8 cellular contexts compared by ENCODE assay signal in the genomic region with DNA sequence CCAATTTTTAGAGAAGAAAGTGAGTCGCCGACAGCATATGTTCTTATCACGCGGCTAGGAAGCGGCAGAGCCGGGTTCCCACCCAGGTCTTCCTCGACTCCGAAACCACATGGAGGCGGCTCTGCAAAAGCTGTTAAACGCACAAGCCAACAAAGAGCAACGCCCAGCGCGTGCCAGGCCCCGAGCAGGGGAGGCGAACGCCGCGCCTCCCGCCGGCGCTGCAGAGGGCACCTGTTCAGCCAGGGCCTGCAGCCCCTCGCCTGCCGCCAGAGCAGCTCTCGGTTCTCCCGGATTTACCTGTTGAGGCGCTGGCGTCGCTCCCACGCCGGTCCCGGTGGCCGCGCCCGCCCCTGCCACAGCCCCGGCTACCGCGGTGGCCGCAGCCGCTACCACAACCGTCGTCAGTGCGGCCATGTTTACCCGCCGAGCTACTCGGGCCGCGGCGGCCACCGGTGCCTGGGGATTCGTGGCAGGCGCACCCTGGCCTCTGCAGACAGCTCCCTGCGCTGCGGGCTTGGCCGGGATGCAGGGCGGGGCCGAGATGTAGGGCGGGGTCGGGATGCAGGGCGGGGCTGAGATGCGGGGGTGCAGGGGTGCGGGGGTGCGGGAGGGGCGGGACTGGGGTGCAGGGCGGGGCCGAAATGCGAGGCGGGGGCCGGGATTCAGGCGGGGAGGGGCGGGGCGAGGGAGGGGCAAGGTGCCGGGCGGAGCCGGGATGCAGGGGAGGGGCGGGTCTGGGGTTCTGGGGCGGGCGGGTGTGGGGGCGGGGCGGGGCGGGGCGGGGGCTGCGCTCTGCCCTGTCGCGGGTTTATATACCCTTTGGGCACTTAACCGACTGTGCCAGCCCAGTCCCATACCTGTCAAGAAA. TPM values are rescaled to one million over a fixed set of nuclear protein-coding genes. Genes with fewer than 3 reads are reported as not detected.
DNase-seq lines count a peak whose midpoint lies in the region; ATAC-seq and TF ChIP-seq lines count a peak whose summit lies in the region.

A gene with protein sequence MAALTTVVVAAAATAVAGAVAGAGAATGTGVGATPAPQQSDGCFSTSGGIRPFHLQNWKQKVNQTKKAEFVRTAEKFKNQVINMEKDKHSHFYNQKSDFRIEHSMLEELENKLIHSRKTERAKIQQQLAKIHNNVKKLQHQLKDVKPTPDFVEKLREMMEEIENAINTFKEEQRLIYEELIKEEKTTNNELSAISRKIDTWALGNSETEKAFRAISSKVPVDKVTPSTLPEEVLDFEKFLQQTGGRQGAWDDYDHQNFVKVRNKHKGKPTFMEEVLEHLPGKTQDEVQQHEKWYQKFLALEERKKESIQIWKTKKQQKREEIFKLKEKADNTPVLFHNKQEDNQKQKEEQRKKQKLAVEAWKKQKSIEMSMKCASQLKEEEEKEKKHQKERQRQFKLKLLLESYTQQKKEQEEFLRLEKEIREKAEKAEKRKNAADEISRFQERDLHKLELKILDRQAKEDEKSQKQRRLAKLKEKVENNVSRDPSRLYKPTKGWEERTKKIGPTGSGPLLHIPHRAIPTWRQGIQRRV (minus strand): TSS at position 525 of the 868 bp plus-strand sequence. CDS start 111 bp downstream, at position 414.

- peak in 1 of 2 donors; percentile 68 for TF ChIP-seq POLR2A in heart left ventricle (IDR thresholded peaks at IDR 0.05)

- peaks cover 0 to 18% (median 0%) of the 10 kb centered on the region in 12 donors for H3K9me3 ChIP-seq in heart left ventricle

- intact Hi-C loops in heart left ventricle (cut with DNase I) (loop anchor here in 1 of 10 donors (10.0 kb wide), 1 partner anchor 788 kb away; the partner anchor contains the start of gene COMMD10), posterior cingulate gyrus (cut with DNase I) (no loop called here)

- H3K27ac Mint-ChIP-seq in activated naive CD8-positive, alpha-beta T cell treated with anti-CD3 and anti-CD28 coated beads for 36 hours, result peak within 1 kb of the TSS; percentile 61
- H3K27ac Mint-ChIP-seq in type B pancreatic cell, result peak within 1 kb of the TSS; percentile 85

- H3K27me3 Mint-ChIP-seq in activated naive CD8-positive, alpha-beta T cell treated with anti-CD3 and anti-CD28 coated beads for 36 hours, result peaks cover 13% of the 10 kb centered on the region
- peaks cover 8% of the 10 kb centered on the region for H3K27me3 Mint-ChIP-seq in type B pancreatic cell

- H3K9me3 Mint-ChIP-seq in activated naive CD8-positive, alpha-beta T cell treated with anti-CD3 and anti-CD28 coated beads for 36 hours, result peaks cover 8% of the 10 kb centered on the region
- peaks cover 7% of the 10 kb centered on the region for H3K9me3 Mint-ChIP-seq in type B pancreatic cell

- H3K36me3 ChIP-seq in heart left ventricle, result no peaks in the 10 kb centered on the region

- peaks cover 7% of the 10 kb centered on the region for H3K4me1 Mint-ChIP-seq in activated naive CD8-positive, alpha-beta T cell treated with anti-CD3 and anti-CD28 coated beads for 36 hours
- no peaks in the 10 kb centered on the region for H3K4me1 Mint-ChIP-seq in type B pancreatic cell (ENCODE audit: unreplicated experiment)

- H3K4me3 Mint-ChIP-seq in activated naive CD8-positive, alpha-beta T cell treated with anti-CD3 and anti-CD28 coated beads for 36 hours, result peak within 1 kb of the TSS; percentile 87
- peak within 1 kb of the TSS; percentile 99 for H3K4me3 Mint-ChIP-seq in type B pancreatic cell

- H3K27ac ChIP-seq in heart left ventricle, result peak within 1 kb of the TSS in 11 of 12 donors; percentile 47 to 82 (median 68)

- H3K4me3 ChIP-seq in heart left ventricle, result peak within 1 kb of the TSS; percentile 74 to 99 (median 92)

- peak; percentile 80 to 96 (median 92) for ATAC-seq in heart left ventricle

- 0 to 1% (median 0%) methylated on average over 12 to 83 of the region's 85 CpGs for WGBS in heart left ventricle, 4 donors

- peaks cover 6% of the 10 kb centered on the region for H3K36me3 Mint-ChIP-seq in activated naive CD8-positive, alpha-beta T cell treated with anti-CD3 and anti-CD28 coated beads for 36 hours
- H3K36me3 Mint-ChIP-seq in type B pancreatic cell, result peaks cover 15% of the 10 kb centered on the region

- peaks cover 0 to 15% (median 9%) of the 10 kb centered on the region in 12 donors for H3K4me1 ChIP-seq in heart left ventricle

- DNase-seq in GDM1 (lab: John Stamatoyannopoulos, UW) (peak; percentile 69), H4 (ENCODE audit: low spot score) (peak; percentile 54), LHCN-M2 (ENCODE audit: low read depth) (peak; percentile 68), SKM-1 (lab: John Stamatoyannopoulos, UW; ENCODE audit: unreplicated experiment) (peak; percentile 13), heart left ventricle (peak; percentile 86 to 92 (median 86)), posterior cingulate gyrus (peak; percentile 67 to 97 (median 82)), type B pancreatic cell (ENCODE audit: extremely low spot score, unreplicated experiment) (peak; percentile 81)
- DNase-seq in activated naive CD8-positive, alpha-beta T cell treated with anti-CD3 and anti-CD28 coated beads for 36 hours, result peak; percentile 72

- TF ChIP-seq CTCF in heart left ventricle (IDR thresholded peaks at IDR 0.05) (peak in 1 of 12 donors; percentile 11), type B pancreatic cell (conservative IDR thresholded peaks at IDR 0.05) (no peak)

- no peaks in the 10 kb centered on the region for H3K27me3 ChIP-seq in heart left ventricle

RNA-seq across cellular contexts. Expression of the gene that starts here (rescaled TPM):
- 2.2 and 4.7 TPM in 2 replicates for total RNA-seq in H4 (2014; rRNA removed; shearing (Covaris generic))
- total RNA-seq in LHCN-M2 (2014; rRNA removed), result 10.2 and 12.4 TPM in 2 replicates
- polyA plus RNA-seq in LHCN-M2 (2012), result 2.7 TPM
- total RNA-seq in activated naive CD8-positive, alpha-beta T cell treated with anti-CD3 and anti-CD28 coated beads for 36 hours, result 1 to 10 TPM; 1.7 to 1.8 TPM
- 1 to 10 TPM; 3.6 to 8.4 (median 5.6) TPM for total RNA-seq in heart left ventricle
- polyA plus RNA-seq in heart left ventricle, result 1 to 10 TPM; 4.3 to 6.8 TPM
- 5.3 and 7.2 TPM in 2 replicates for total RNA-seq in type B pancreatic cell (ENCODE audit: low replicate concordance)

Comparison
In these comparisons a context has a peak if more than half of its experiments do, and no peak if none do; other contexts are left out.
1. Peak in every context shown above with its lines: DNase-seq, ATAC-seq, H3K4me3 ChIP-seq and H3K27ac ChIP-seq.
2. DNase-seq: peak in every context shown above with its lines; median percentile 86 in heart left ventricle; 82 in posterior cingulate gyrus; 81 in type B pancreatic cell; 72 in activated naive CD8-positive, alpha-beta T cell treated with anti-CD3 and anti-CD28 coated beads for 36 hours; 69 in GDM1; 68 in LHCN-M2; 54 in H4; 13 in SKM-1.